8 cellular contexts compared by ENCODE assay signal in genomic region chr4:110088670-110089069, GRCh38.
A peak's percentile ranks its signal among the peaks of the same experiment; 100 is the strongest.
DNase-seq lines count a peak whose midpoint lies in the region; ATAC-seq, FAIRE-seq and TF ChIP-seq lines count a peak whose summit lies in the region.
"Had no signal": no experiment of that assay in that cellular context is flagged by ENCODE, and none has a peak within 500 bp of the region (broad histone marks: within the 10 kb centered on the region; RNA-seq: fewer than 3 reads in every experiment).

No MANE protein-coding gene starts in this region.

- POLR2A ChIA-PET in HepG2 (lab: Yijun Ruan, JAX) = no interaction called here

- peak; percentile 54 to 68 for DNase-seq in activated T-cell treated with anti-CD3 and anti-CD28 coated beads, Interleukin-2, amount 50 U/mL, for 72 hours
- peak; percentile 21 to 39 for DNase-seq in stimulated activated CD4-positive, alpha-beta T cell treated with anti-CD3 and anti-CD28 coated beads, Interleukin-15, amount 100 ng/mL, for 48 hours (ENCODE audit: low read depth in 2 of 2)
- DNase-seq in HepG2 (ENCODE audit: low spot score) (no peak), SIG-M5 treated with dmso at 0.1 percent for 504 hours (lab: John Stamatoyannopoulos, UW; ENCODE audit: unreplicated experiment) (no peak), G401 (ENCODE audit: low spot score) (no peak)
- DNase-seq: naive B cell had no signal

- no peak for TF ChIP-seq CTCF in HepG2 (CRISPR knock-in tag; IDR thresholded peaks at IDR 0.05)

- H2AFZ ChIP-seq in HepG2 (ENCODE audit: low read length) = no peak overlapping the region

- H3K9me3 ChIP-seq in HepG2 (ENCODE audit: low read length) = no peaks in the 10 kb centered on the region

- no peaks in the 10 kb centered on the region for H3K9me3 Mint-ChIP-seq in activated T-cell treated with anti-CD3 and anti-CD28 coated beads, Interleukin-2, amount 50 U/mL, for 72 hours
- H3K9me3 Mint-ChIP-seq: naive B cell had no signal

- no peaks in the 10 kb centered on the region for H3K79me2 ChIP-seq in HepG2 (ENCODE audit: insufficient read depth, low read length)

- H3K36me3 ChIP-seq in HepG2 (replicated peaks in 1 of 2; ENCODE audit: control insufficient read depth in 1 of 2, insufficient read depth in 2 of 2, low read length in 2 of 2) = no peaks in the 10 kb centered on the region

- BruUV-seq in HepG2 (replicated peaks; lab: Mats Ljungman, UMichigan) = no TSS peak

- peak overlapping the region; percentile 78 to 80 for H3K4me3 Mint-ChIP-seq in activated T-cell treated with anti-CD3 and anti-CD28 coated beads, Interleukin-2, amount 50 U/mL, for 72 hours
- H3K4me3 Mint-ChIP-seq: naive B cell had no signal

- H3K36me3 Mint-ChIP-seq in activated T-cell treated with anti-CD3 and anti-CD28 coated beads, Interleukin-2, amount 50 U/mL, for 72 hours (ENCODE audit: insufficient read depth in 2 of 2) = peaks cover 4% of the 10 kb centered on the region in 2 donors
- H3K36me3 Mint-ChIP-seq: naive B cell had no signal

- no peak overlapping the region for H3K9ac ChIP-seq in HepG2 (ENCODE audit: insufficient read depth, low read depth, low read length)

- ATAC-seq in GM19463 (IDR thresholded peaks at IDR 0.05; ENCODE audit: unreplicated experiment) (peak; percentile 76), HG03135 (IDR thresholded peaks at IDR 0.05; ENCODE audit: unreplicated experiment) (peak; percentile 77), HepG2 (no peak)
- peak; percentile 98 for ATAC-seq in activated T-cell treated with anti-CD3 and anti-CD28 coated beads, Interleukin-2, amount 50 U/mL, for 72 hours (replicated peaks in 1 of 2)

- intact Hi-C loops in HepG2 (cut with micrococcal nuclease; ENCODE audit: unreplicated experiment) = no loop called here

- no peak for TF ChIP-seq RAD21 in HepG2 (CRISPR knock-in tag; IDR thresholded peaks at IDR 0.05)

- H3K27me3 Mint-ChIP-seq in activated T-cell treated with anti-CD3 and anti-CD28 coated beads, Interleukin-2, amount 50 U/mL, for 72 hours (ENCODE audit: low read depth) = no peaks in the 10 kb centered on the region
- H3K27me3 Mint-ChIP-seq: naive B cell had no signal

- WGBS in HepG2 (ENCODE audit: low lambda C conversion rate) = 93% methylated on average over 4 of the region's 4 CpGs

- no peaks in the 10 kb centered on the region for H4K20me1 ChIP-seq in HepG2 (ENCODE audit: insufficient read depth, low read length)

- peak overlapping the region; percentile 98 for H3K27ac Mint-ChIP-seq in activated T-cell treated with anti-CD3 and anti-CD28 coated beads, Interleukin-2, amount 50 U/mL, for 72 hours
- H3K27ac Mint-ChIP-seq: naive B cell had no signal

- FAIRE-seq in HepG2 (lab: Jason Lieb, UNC) = no peak

- no peaks in the 10 kb centered on the region for H3K27me3 ChIP-seq in HepG2 (ENCODE audit: control insufficient read depth in 1 of 2, insufficient read depth in 2 of 2, low read length in 2 of 2)

- H3K4me3 ChIP-seq in HepG2 (replicated peaks in 1 of 3; ENCODE audit: insufficient read depth in 1 of 3, low read depth in 2 of 3, low read length in 3 of 3) = no peak overlapping the region

- no peak overlapping the region for H3K27ac ChIP-seq in HepG2 (ENCODE audit: extremely low read length, insufficient read depth, low read length)

- no peak for TF ChIP-seq POLR2A in HepG2 (IDR thresholded peaks at IDR 0.05; ENCODE audit: insufficient read depth in 1 of 2, low read depth in 2 of 2, low read length in 2 of 2)

- CTCF ChIA-PET in HepG2 (lab: Yijun Ruan, JAX; ENCODE audit: low intra/inter-chr PET ratio, low total read pairs) = no interaction called here

- in situ Hi-C loops in HepG2 (cut with HindIII; ENCODE audit: extremely low pct_ligation_motif_present, low pct_unique_long_range_greater_than_20kb) (no loop called here), G401 (cut with HindIII; ENCODE audit: low sequenced_read_pairs) (no loop called here)

- peaks cover 73% of the 10 kb centered on the region for H3K4me1 Mint-ChIP-seq in activated T-cell treated with anti-CD3 and anti-CD28 coated beads, Interleukin-2, amount 50 U/mL, for 72 hours (ENCODE audit: low read depth)

- peaks cover 23% of the 10 kb centered on the region for H3K4me1 ChIP-seq in HepG2 (ENCODE audit: insufficient read depth, low read length)

- H3K4me2 ChIP-seq in HepG2 (ENCODE audit: low read depth, low read length) = no peak overlapping the region

- TF ChIP-seq EP300 in HepG2 (IDR thresholded peaks at IDR 0.05; ENCODE audit: low read depth in 2 of 2, low read length in 2 of 2) (no peak), HepG2 (CRISPR knock-in tag; IDR thresholded peaks at IDR 0.05; ENCODE audit: borderline replicate concordance) (no peak)

TF ChIP-seq in HepG2, 621 proteins besides CTCF, POLR2A, EP300 and RAD21:
- no peak for TF ChIP-seq LCORL (IDR thresholded peaks at IDR 0.05)
- no peak for TF ChIP-seq LCORL (CRISPR knock-in tag; IDR thresholded peaks at IDR 0.05)
- peak in 1 of 2 experiments; percentile 65; a peak in 2 of 4 replicates for TF ChIP-seq ATF4 (CRISPR knock-in tag; IDR thresholded peaks at IDR 0.05)

Comparison
In these comparisons a context has a peak if more than half of its experiments do, and no peak if none do; other contexts are left out.
1. DNase-seq: peak in activated T-cell treated with anti-CD3 and anti-CD28 coated beads, Interleukin-2, amount 50 U/mL, for 72 hours (2 of 2) and stimulated activated CD4-positive, alpha-beta T cell treated with anti-CD3 and anti-CD28 coated beads, Interleukin-15, amount 100 ng/mL, for 48 hours (2 of 2); none in HepG2 (single experiment), SIG-M5 treated with dmso at 0.1 percent for 504 hours (single experiment) and G401 (single experiment).